ENCODE assay signal across 8 cellular contexts in the genomic region with DNA sequence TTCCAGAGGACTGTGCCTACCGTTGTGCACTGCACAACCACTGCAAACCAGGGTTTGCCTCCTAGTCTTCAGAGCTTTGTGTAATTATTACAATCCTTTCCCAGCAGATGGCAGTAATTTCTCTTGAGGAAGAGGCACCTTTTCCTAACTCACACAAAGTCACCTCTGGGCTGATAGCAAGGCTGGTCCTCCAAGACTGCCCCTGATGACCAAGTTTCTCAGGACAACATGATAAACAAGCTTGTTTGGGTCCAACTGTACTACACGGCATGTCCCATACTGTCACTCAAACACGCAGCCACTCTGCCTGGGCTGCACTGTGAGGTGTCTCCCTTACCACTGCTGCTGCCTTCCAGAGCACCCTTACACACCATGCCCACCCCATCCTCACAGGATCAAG. TPM values are rescaled to one million over a fixed set of nuclear protein-coding genes. Genes with fewer than 3 reads are reported as not detected.
DNase-seq lines count a peak whose midpoint lies in the region; ATAC-seq and TF ChIP-seq lines count a peak whose summit lies in the region.

No MANE protein-coding gene starts in this region.

- POLR2A ChIA-PET in CD4-positive, alpha-beta T cell (lab: Charles Lee), result no interaction called here

- DNase-seq in AG10803 (ENCODE audit: low read depth) (peak; percentile 64), GM13977 (ENCODE audit: low spot score) (peak; percentile 28), NCI-H82 (lab: John Stamatoyannopoulos, UW) (peak; percentile 92), choroid plexus epithelial cell (ENCODE audit: low read depth) (peak; percentile 80), medulla oblongata (ENCODE audit: extremely low spot score) (peak; percentile 63), posterior vena cava (ENCODE audit: low spot score) (no peak)
- DNase-seq in CD4-positive, alpha-beta T cell, result no peak

- H3K4me1 Mint-ChIP-seq in CD4-positive, alpha-beta T cell (ENCODE audit: low read depth), result no peaks in the 10 kb centered on the region

- intact Hi-C loops in CD4-positive, alpha-beta T cell (cut with DNase I, micrococcal nuclease), result no loop called here
- intact Hi-C loops in posterior vena cava (cut with DNase I), result no loop called here

- no peak overlapping the region for H3K27ac ChIP-seq in CD4-positive, alpha-beta T cell (ENCODE audit: low read depth, low read length)

- no peaks in the 10 kb centered on the region for H3K36me3 Mint-ChIP-seq in CD4-positive, alpha-beta T cell (ENCODE audit: low read depth)

- H3K27ac Mint-ChIP-seq in CD4-positive, alpha-beta T cell, result no peak overlapping the region

- H3K27me3 Mint-ChIP-seq in CD4-positive, alpha-beta T cell, result peaks cover 41% of the 10 kb centered on the region

- H3K9me3 Mint-ChIP-seq in CD4-positive, alpha-beta T cell, result no peaks in the 10 kb centered on the region

- in situ Hi-C loops in GM13977 (cut with MboI; ENCODE audit: low pct_unique_long_range_greater_than_20kb, low sequenced_read_pairs, unreplicated experiment), result loop anchor here (10.0 kb wide), 1 partner anchor 127 kb away; no protein-coding TSS in a partner anchor

- no peak overlapping the region for H3K4me3 Mint-ChIP-seq in CD4-positive, alpha-beta T cell

- CTCF ChIA-PET in CD4-positive, alpha-beta T cell (lab: Charles Lee), result no interaction called here

- no peaks in the 10 kb centered on the region for H3K9me3 ChIP-seq in CD4-positive, alpha-beta T cell (ENCODE audit: control insufficient read depth, low read length)

- H3K4me3 ChIP-seq in AG10803 (ENCODE audit: low read length) (no peak overlapping the region), choroid plexus epithelial cell (ENCODE audit: low read depth, low read length) (no peak overlapping the region)

- peak; percentile 69 for TF ChIP-seq CTCF in AG10803 (conservative IDR thresholded peaks at IDR 0.05; ENCODE audit: low read length)
- peak; percentile 45 for TF ChIP-seq CTCF in GM13977 (IDR thresholded peaks at IDR 0.05; ENCODE audit: extremely low read depth, insufficient read depth, missing control alignments)
- TF ChIP-seq CTCF in choroid plexus epithelial cell (conservative IDR thresholded peaks at IDR 0.05; ENCODE audit: low read depth, low read length), result peak; percentile 71
- no peak for TF ChIP-seq CTCF in CD4-positive, alpha-beta T cell (IDR thresholded peaks at IDR 0.05)

- H3K27me3 ChIP-seq in CD4-positive, alpha-beta T cell (ENCODE audit: control insufficient read depth, insufficient read depth, low read length), result peaks cover 3% of the 10 kb centered on the region

- ATAC-seq in HG03280 (IDR thresholded peaks at IDR 0.05; ENCODE audit: unreplicated experiment), result peak; percentile 67
- no peak for ATAC-seq in CD4-positive, alpha-beta T cell (ENCODE audit: poor library complexity)

RNA-seq across cellular contexts. Expression of gene RFXAP, which starts 39.3 kb away (rescaled TPM):
- 1 to 10 TPM; 5.8 to 6.0 TPM for total RNA-seq in CD4-positive, alpha-beta T cell
- 1 to 10 TPM; 6.8 to 7.2 TPM for total RNA-seq in posterior vena cava

Comparison
In these comparisons a context has a peak if more than half of its experiments do, and no peak if none do; other contexts are left out.
1. DNase-seq: peak in AG10803 (single experiment), GM13977 (single experiment), NCI-H82 (single experiment), choroid plexus epithelial cell (single experiment) and medulla oblongata (single experiment); none in CD4-positive, alpha-beta T cell (0 of 10) and posterior vena cava (single experiment).